Comparison of ENCODE assay signal across 11 cellular contexts in genomic region chr5:16593013-16593412, GRCh38. TPM values are rescaled to one million over a fixed set of nuclear protein-coding genes. Genes with fewer than 3 reads are reported as not detected.
DNase-seq lines count a peak whose midpoint lies in the region; ATAC-seq and TF ChIP-seq lines count a peak whose summit lies in the region.
"Had no signal": no experiment of that assay in that cellular context is flagged by ENCODE, and none has a peak within 500 bp of the region (broad histone marks: within the 10 kb centered on the region; RNA-seq: fewer than 3 reads in every experiment).

No MANE protein-coding gene starts in this region.

- no peak for DNase-seq in GM23338 (ENCODE audit: low spot score)
- peak; percentile 40 for DNase-seq in NCI-H748 treated with DMSO at 0.1 percent for 48 hours (lab: John Stamatoyannopoulos, UW)
- peak; percentile 78 for DNase-seq in fibroblast of mammary gland (ENCODE audit: low read depth)
- DNase-seq in activated CD4-positive, alpha-beta memory T cell treated with anti-CD3 and anti-CD28 coated beads for 36 hours = no peak
- DNase-seq in activated T-cell treated with anti-CD3 and anti-CD28 coated beads, Interleukin-2, amount 50 U/mL, for 72 hours = no peak
- DNase-seq in GM13977 (ENCODE audit: low spot score) = no peak
- DNase-seq: activated B cell treated with CpG ODN at 0.5 μM for 24 hours; MM.1S; stimulated activated naive CD8-positive, alpha-beta T cell treated with anti-CD3 and anti-CD28 coated beads, Interleukin-15, Interleukin-2, amounts not matched to agents 100 U/mL and 50 U/mL, for 24 hours had no signal

- no peaks in the 10 kb centered on the region for H3K9me3 Mint-ChIP-seq in GM23338
- no peaks in the 10 kb centered on the region for H3K9me3 Mint-ChIP-seq in activated CD4-positive, alpha-beta memory T cell treated with anti-CD3 and anti-CD28 coated beads for 36 hours
- H3K9me3 Mint-ChIP-seq in activated T-cell treated with anti-CD3 and anti-CD28 coated beads, Interleukin-2, amount 50 U/mL, for 72 hours = no peaks in the 10 kb centered on the region
- H3K9me3 Mint-ChIP-seq: activated B cell treated with CpG ODN at 0.5 μM for 24 hours had no signal

- no peak overlapping the region for H3K4me3 ChIP-seq in GM23338
- no peak overlapping the region for H3K4me3 ChIP-seq in fibroblast of mammary gland (ENCODE audit: control insufficient read depth, low read depth, low read length)
- H3K4me3 ChIP-seq in skin epidermis = no peak overlapping the region

- H3K36me3 ChIP-seq in GM23338 (ENCODE audit: insufficient read depth) = no peaks in the 10 kb centered on the region

- no peaks in the 10 kb centered on the region for H3K79me2 ChIP-seq in GM23338 (replicated peaks; ENCODE audit: insufficient read depth)

- peaks cover 5% of the 10 kb centered on the region; the same call in 1 of the 2 replicates for H3K9me2 ChIP-seq in GM23338 (ENCODE audit: insufficient read depth)

- POLR2A ChIA-PET in activated CD4-positive, alpha-beta memory T cell treated with anti-CD3 and anti-CD28 coated beads for 36 hours (lab: Charles Lee) = interaction anchor here (0.6 kb wide), 1 partner anchor 161 kb away, joined by 4 read pairs; no protein-coding TSS in a partner anchor

- intact Hi-C loops in activated CD4-positive, alpha-beta memory T cell treated with anti-CD3 and anti-CD28 coated beads for 36 hours (cut with micrococcal nuclease) = no loop called here

- ATAC-seq in GM23338 = peak; percentile 47
- no peak for ATAC-seq in activated T-cell treated with anti-CD3 and anti-CD28 coated beads, Interleukin-2, amount 50 U/mL, for 72 hours (replicated peaks in 1 of 2)

- peaks cover 3% of the 10 kb centered on the region for H3K27me3 Mint-ChIP-seq in GM23338 (ENCODE audit: insufficient read depth, low read depth, poor library complexity)
- H3K27me3 Mint-ChIP-seq in activated CD4-positive, alpha-beta memory T cell treated with anti-CD3 and anti-CD28 coated beads for 36 hours = no peaks in the 10 kb centered on the region
- H3K27me3 Mint-ChIP-seq in activated T-cell treated with anti-CD3 and anti-CD28 coated beads, Interleukin-2, amount 50 U/mL, for 72 hours (ENCODE audit: low read depth) = no peaks in the 10 kb centered on the region

- in situ Hi-C loops in GM13977 (cut with MboI; ENCODE audit: low pct_unique_long_range_greater_than_20kb, low sequenced_read_pairs, unreplicated experiment) = no loop called here

- H3K27ac Mint-ChIP-seq in GM23338 = no peak overlapping the region
- no peak overlapping the region for H3K27ac Mint-ChIP-seq in activated CD4-positive, alpha-beta memory T cell treated with anti-CD3 and anti-CD28 coated beads for 36 hours
- H3K27ac Mint-ChIP-seq in activated T-cell treated with anti-CD3 and anti-CD28 coated beads, Interleukin-2, amount 50 U/mL, for 72 hours = no peak overlapping the region
- H3K27ac Mint-ChIP-seq: activated B cell treated with CpG ODN at 0.5 μM for 24 hours had no signal

- H3K27me3 ChIP-seq in GM23338 (ENCODE audit: insufficient read depth) = no peaks in the 10 kb centered on the region

- H3K4me1 ChIP-seq in GM23338 (ENCODE audit: insufficient read depth) = peaks cover 10% of the 10 kb centered on the region; the same call in 1 of the 2 replicates

- H4K20me1 ChIP-seq in GM23338 (replicated peaks; ENCODE audit: insufficient read depth) = no peaks in the 10 kb centered on the region

- H2AFZ ChIP-seq in GM23338 = no peak overlapping the region

- H3K36me3 Mint-ChIP-seq in GM23338 (ENCODE audit: low read depth) = no peaks in the 10 kb centered on the region
- peaks cover 17% of the 10 kb centered on the region for H3K36me3 Mint-ChIP-seq in activated CD4-positive, alpha-beta memory T cell treated with anti-CD3 and anti-CD28 coated beads for 36 hours
- H3K36me3 Mint-ChIP-seq in activated T-cell treated with anti-CD3 and anti-CD28 coated beads, Interleukin-2, amount 50 U/mL, for 72 hours (ENCODE audit: insufficient read depth in 2 of 2) = peaks cover 3 to 10% of the 10 kb centered on the region in 2 donors

- no peak overlapping the region for H3K4me2 ChIP-seq in GM23338

- TF ChIP-seq CTCF in GM23338 (conservative IDR thresholded peaks at IDR 0.05; ENCODE audit: low read depth in 2 of 2) = no peak
- TF ChIP-seq CTCF in fibroblast of mammary gland (conservative IDR thresholded peaks at IDR 0.05; ENCODE audit: control insufficient read depth, insufficient read depth, low read depth, low read length) = no peak
- TF ChIP-seq CTCF in GM13977 (IDR thresholded peaks at IDR 0.05; ENCODE audit: extremely low read depth, insufficient read depth, missing control alignments) = no peak

- CTCF ChIA-PET in activated CD4-positive, alpha-beta memory T cell treated with anti-CD3 and anti-CD28 coated beads for 36 hours (lab: Charles Lee) = no interaction called here

- peaks cover 7% of the 10 kb centered on the region for H3K4me1 Mint-ChIP-seq in GM23338
- H3K4me1 Mint-ChIP-seq in activated CD4-positive, alpha-beta memory T cell treated with anti-CD3 and anti-CD28 coated beads for 36 hours (ENCODE audit: low read depth) = peaks cover 24% of the 10 kb centered on the region
- peaks cover 75% of the 10 kb centered on the region for H3K4me1 Mint-ChIP-seq in activated T-cell treated with anti-CD3 and anti-CD28 coated beads, Interleukin-2, amount 50 U/mL, for 72 hours (ENCODE audit: low read depth)
- H3K4me1 Mint-ChIP-seq: activated B cell treated with CpG ODN at 0.5 μM for 24 hours had no signal

- no peak overlapping the region for H3K27ac ChIP-seq in GM23338 (ENCODE audit: low read depth)
- H3K27ac ChIP-seq in skin epidermis = peak overlapping the region in 12 of 21 experiments; percentile 11 to 77 (median 44)

- no peak overlapping the region for H3K4me3 Mint-ChIP-seq in GM23338
- no peak overlapping the region for H3K4me3 Mint-ChIP-seq in activated CD4-positive, alpha-beta memory T cell treated with anti-CD3 and anti-CD28 coated beads for 36 hours
- H3K4me3 Mint-ChIP-seq in activated T-cell treated with anti-CD3 and anti-CD28 coated beads, Interleukin-2, amount 50 U/mL, for 72 hours = no peak overlapping the region
- H3K4me3 Mint-ChIP-seq: activated B cell treated with CpG ODN at 0.5 μM for 24 hours had no signal

- no peaks in the 10 kb centered on the region for H3F3A ChIP-seq in GM23338 (replicated peaks; ENCODE audit: low read depth)

TF ChIP-seq in GM23338, 12 proteins besides CTCF, POLR2A, EP300 and RAD21:
- no peak for TF ChIP-seq NANOG (IDR thresholded peaks at IDR 0.05; ENCODE audit: borderline replicate concordance)
- TF ChIP-seq, protein P1, sequence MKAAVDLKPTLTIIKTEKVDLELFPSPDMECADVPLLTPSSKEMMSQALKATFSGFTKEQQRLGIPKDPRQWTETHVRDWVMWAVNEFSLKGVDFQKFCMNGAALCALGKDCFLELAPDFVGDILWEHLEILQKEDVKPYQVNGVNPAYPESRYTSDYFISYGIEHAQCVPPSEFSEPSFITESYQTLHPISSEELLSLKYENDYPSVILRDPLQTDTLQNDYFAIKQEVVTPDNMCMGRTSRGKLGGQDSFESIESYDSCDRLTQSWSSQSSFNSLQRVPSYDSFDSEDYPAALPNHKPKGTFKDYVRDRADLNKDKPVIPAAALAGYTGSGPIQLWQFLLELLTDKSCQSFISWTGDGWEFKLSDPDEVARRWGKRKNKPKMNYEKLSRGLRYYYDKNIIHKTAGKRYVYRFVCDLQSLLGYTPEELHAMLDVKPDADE (IDR thresholded peaks at IDR 0.05) = no peak
- TF ChIP-seq ZNF331 (CRISPR knock-in tag; IDR thresholded peaks at IDR 0.05; ENCODE audit: low read depth) = no peak
TF ChIP-seq in GM23338: peak in this region for 0.

RNA-seq across cellular contexts. Expression of gene RETREG1, which starts 23.8 kb away (rescaled TPM):
- 2.2 and 2.3 TPM in 2 replicates for total RNA-seq in GM23338 (2014; rRNA removed; shearing (Covaris generic))
- 3.6 and 3.8 TPM in 2 replicates for polyA plus RNA-seq in GM23338 (2016; fragmentation: Nextera tagmentation; extraction: Ambion mirVana)
- total RNA-seq in activated CD4-positive, alpha-beta memory T cell treated with anti-CD3 and anti-CD28 coated beads for 36 hours = 10 to 100 TPM in 1 of 2 experiments, 1 to 10 TPM in 1; 8.1 to 10.1 TPM
- 10 to 100 TPM; 29.4 to 30.2 TPM for total RNA-seq in activated T-cell treated with anti-CD3 and anti-CD28 coated beads, Interleukin-2, amount 50 U/mL, for 72 hours
- total RNA-seq: glomerular endothelial cell had no signal

Comparison
In these comparisons a context has a peak if more than half of its experiments do, and no peak if none do; other contexts are left out.
1. DNase-seq: peak in NCI-H748 treated with DMSO at 0.1 percent for 48 hours (single experiment) and fibroblast of mammary gland (single experiment); none in GM23338 (single experiment), activated CD4-positive, alpha-beta memory T cell treated with anti-CD3 and anti-CD28 coated beads for 36 hours (single experiment), activated T-cell treated with anti-CD3 and anti-CD28 coated beads, Interleukin-2, amount 50 U/mL, for 72 hours (0 of 2) and GM13977 (single experiment).